Comparison of ENCODE assay signal across 20 cellular contexts in the genomic region with DNA sequence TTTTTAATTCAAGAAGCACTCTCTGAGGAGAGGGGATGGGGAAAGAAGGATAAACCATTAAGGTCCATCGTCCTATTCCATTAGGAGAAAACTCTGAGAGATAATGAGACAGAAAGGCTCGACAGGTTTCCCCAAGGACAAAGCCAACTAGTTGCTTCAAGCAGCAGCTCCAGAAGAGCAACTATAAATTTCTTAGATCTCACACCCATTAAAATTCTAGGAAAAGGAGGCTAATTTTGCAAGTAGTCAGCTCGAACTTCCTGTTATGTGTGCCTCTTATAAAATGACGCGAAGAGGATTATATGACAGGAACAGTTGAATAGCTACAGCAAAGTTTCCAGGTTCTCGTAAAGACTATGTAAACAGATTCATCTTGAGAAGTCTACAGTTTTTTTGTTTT. TPM values are rescaled to one million over a fixed set of nuclear protein-coding genes. Genes with fewer than 3 reads are reported as not detected.
DNase-seq lines count a peak whose midpoint lies in the region; ATAC-seq and TF ChIP-seq lines count a peak whose summit lies in the region.
"Had no signal": no experiment of that assay in that cellular context is flagged by ENCODE, and none has a peak within 500 bp of the region (broad histone marks: within the 10 kb centered on the region; RNA-seq: fewer than 3 reads in every experiment).

No MANE protein-coding gene starts in this region.

- H3K9me3 Mint-ChIP-seq in activated CD4-positive, alpha-beta T cell treated with anti-CD3 and anti-CD28 coated beads, Interleukin-2, amount 10 ng/mL, durations not matched to agents 24 days and 14 days: peaks cover 12% of the 10 kb centered on the region
- H3K9me3 Mint-ChIP-seq in activated T-helper 1 cell treated with anti-CD3 and anti-CD28 coated beads, Interleukin-12 subunit alpha, Interleukin-12 subunit beta, Interleukin-2, Interleukin-4 antibody, amounts not matched to agents 30 ng/mL and 10 ng/mL and 1 ng/mL, durations not matched to agents 14 hours and 24 hours and 36 hours: peaks cover 3% of the 10 kb centered on the region
- H3K9me3 Mint-ChIP-seq in naive thymus-derived CD4-positive, alpha-beta T cell: peaks cover 0 to 17% (median 2%) of the 10 kb centered on the region in 11 donors
- no peaks in the 10 kb centered on the region for H3K9me3 Mint-ChIP-seq in type B pancreatic cell
- H3K9me3 Mint-ChIP-seq: CD14-positive monocyte; stimulated activated memory B cell treated with anti-CD40 and anti-IgM and Interleukin-4, amounts not matched to agents 10 μg/mL and 1 μg/mL and 100 μg/mL, for 72 hours had no signal

- intact Hi-C loops in activated CD4-positive, alpha-beta T cell treated with anti-CD3 and anti-CD28 coated beads, Interleukin-2, amount 10 ng/mL, durations not matched to agents 24 days and 14 days (cut with micrococcal nuclease): no loop called here
- intact Hi-C loops in activated T-helper 1 cell treated with anti-CD3 and anti-CD28 coated beads, Interleukin-12 subunit alpha, Interleukin-12 subunit beta, Interleukin-2, Interleukin-4 antibody, amounts not matched to agents 30 ng/mL and 10 ng/mL and 1 ng/mL, durations not matched to agents 14 hours and 24 hours and 36 hours (cut with micrococcal nuclease): loop anchor here (2.0 kb wide), 1 partner anchor 54 kb away; no protein-coding TSS in a partner anchor
- intact Hi-C loops in naive thymus-derived CD4-positive, alpha-beta T cell (cut with micrococcal nuclease): loop anchor here (1.0 to 5.0 kb wide), 3 partner anchors 14 to 64 kb away; partner anchors contain the start of gene ST8SIA6 (in 1 of the 2)

- H3K9me3 ChIP-seq in naive thymus-derived CD4-positive, alpha-beta T cell (ENCODE audit: control insufficient read depth in 2 of 3, low read length in 3 of 3): no peaks in the 10 kb centered on the region
- H3K9me3 ChIP-seq: A549, upper lobe of left lung had no signal

- H3K36me3 ChIP-seq in naive thymus-derived CD4-positive, alpha-beta T cell (ENCODE audit: control insufficient read depth in 2 of 3, insufficient read depth in 3 of 3, low read length in 3 of 3): no peaks in the 10 kb centered on the region
- H3K36me3 ChIP-seq: upper lobe of left lung had no signal

- H3K4me1 Mint-ChIP-seq in activated CD4-positive, alpha-beta T cell treated with anti-CD3 and anti-CD28 coated beads, Interleukin-2, amount 10 ng/mL, durations not matched to agents 24 days and 14 days: peaks cover 31% of the 10 kb centered on the region
- H3K4me1 Mint-ChIP-seq in activated T-helper 1 cell treated with anti-CD3 and anti-CD28 coated beads, Interleukin-12 subunit alpha, Interleukin-12 subunit beta, Interleukin-2, Interleukin-4 antibody, amounts not matched to agents 30 ng/mL and 10 ng/mL and 1 ng/mL, durations not matched to agents 14 hours and 24 hours and 36 hours (ENCODE audit: low read depth): peaks cover 36% of the 10 kb centered on the region
- H3K4me1 Mint-ChIP-seq in naive thymus-derived CD4-positive, alpha-beta T cell: peaks cover 23 to 50% (median 37%) of the 10 kb centered on the region in 7 donors
- no peaks in the 10 kb centered on the region for H3K4me1 Mint-ChIP-seq in type B pancreatic cell (ENCODE audit: unreplicated experiment)
- H3K4me1 Mint-ChIP-seq: activated B cell treated with CpG ODN at 0.5 μM for 24 hours; stimulated activated memory B cell treated with anti-CD40 and anti-IgM and Interleukin-4, amounts not matched to agents 10 μg/mL and 1 μg/mL and 100 μg/mL, for 72 hours had no signal

- POLR2A ChIA-PET in naive thymus-derived CD4-positive, alpha-beta T cell (lab: Charles Lee): interaction anchor here (1.4 kb wide), 1 partner anchor 9 kb away, joined by 4 read pairs; no protein-coding TSS in a partner anchor

- no peaks in the 10 kb centered on the region for H3K27me3 ChIP-seq in naive thymus-derived CD4-positive, alpha-beta T cell (ENCODE audit: control insufficient read depth in 2 of 2, insufficient read depth in 2 of 2, low read length in 2 of 2)
- H3K27me3 ChIP-seq: upper lobe of left lung had no signal

- TF ChIP-seq CTCF in type B pancreatic cell (conservative IDR thresholded peaks at IDR 0.05): no peak

- H3K27ac Mint-ChIP-seq in activated CD4-positive, alpha-beta T cell treated with anti-CD3 and anti-CD28 coated beads, Interleukin-2, amount 10 ng/mL, durations not matched to agents 24 days and 14 days: peak overlapping the region; percentile 80
- H3K27ac Mint-ChIP-seq in activated T-helper 1 cell treated with anti-CD3 and anti-CD28 coated beads, Interleukin-12 subunit alpha, Interleukin-12 subunit beta, Interleukin-2, Interleukin-4 antibody, amounts not matched to agents 30 ng/mL and 10 ng/mL and 1 ng/mL, durations not matched to agents 14 hours and 24 hours and 36 hours: peak overlapping the region; percentile 58
- H3K27ac Mint-ChIP-seq in naive thymus-derived CD4-positive, alpha-beta T cell: peak overlapping the region; percentile 10 to 87 (median 81)
- H3K27ac Mint-ChIP-seq in type B pancreatic cell: no peak overlapping the region
- H3K27ac Mint-ChIP-seq: activated B cell treated with CpG ODN at 0.5 μM for 24 hours; stimulated activated memory B cell treated with anti-CD40 and anti-IgM and Interleukin-4, amounts not matched to agents 10 μg/mL and 1 μg/mL and 100 μg/mL, for 72 hours had no signal

- H3K4me1 ChIP-seq in naive thymus-derived CD4-positive, alpha-beta T cell (ENCODE audit: control insufficient read depth in 2 of 2, insufficient read depth in 2 of 2, low read length in 2 of 2): peaks cover 15 to 30% of the 10 kb centered on the region in 2 donors

- ATAC-seq in naive thymus-derived CD4-positive, alpha-beta T cell: no peak
- no peak for ATAC-seq in esophagus mucosa
- ATAC-seq: A549; stimulated activated memory B cell treated with anti-CD40 and anti-IgM and Interleukin-4, amounts not matched to agents 10 μg/mL and 1 μg/mL and 100 μg/mL, for 72 hours had no signal

- peak overlapping the region; percentile 63 for H3K27ac ChIP-seq in naive thymus-derived CD4-positive, alpha-beta T cell (ENCODE audit: low read depth, low read length)
- H3K27ac ChIP-seq: A549, RWPE1, upper lobe of left lung had no signal

- H3K4me3 ChIP-seq in naive thymus-derived CD4-positive, alpha-beta T cell (ENCODE audit: low read length): peak overlapping the region; percentile 38
- H3K4me3 ChIP-seq: A549, upper lobe of left lung had no signal

- CTCF ChIA-PET in naive thymus-derived CD4-positive, alpha-beta T cell (lab: Charles Lee): interaction anchor here (0.6 to 0.7 kb wide), 2 partner anchors 10 to 43 kb away, joined by 3 to 6 read pairs; no protein-coding TSS in a partner anchor

- H3K4me3 Mint-ChIP-seq in activated CD4-positive, alpha-beta T cell treated with anti-CD3 and anti-CD28 coated beads, Interleukin-2, amount 10 ng/mL, durations not matched to agents 24 days and 14 days: peak overlapping the region; percentile 65
- peak overlapping the region; percentile 32 for H3K4me3 Mint-ChIP-seq in activated T-helper 1 cell treated with anti-CD3 and anti-CD28 coated beads, Interleukin-12 subunit alpha, Interleukin-12 subunit beta, Interleukin-2, Interleukin-4 antibody, amounts not matched to agents 30 ng/mL and 10 ng/mL and 1 ng/mL, durations not matched to agents 14 hours and 24 hours and 36 hours
- peak overlapping the region; percentile 11 to 71 (median 58) for H3K4me3 Mint-ChIP-seq in naive thymus-derived CD4-positive, alpha-beta T cell
- no peak overlapping the region for H3K4me3 Mint-ChIP-seq in type B pancreatic cell
- H3K4me3 Mint-ChIP-seq: activated B cell treated with CpG ODN at 0.5 μM for 24 hours; stimulated activated memory B cell treated with anti-CD40 and anti-IgM and Interleukin-4, amounts not matched to agents 10 μg/mL and 1 μg/mL and 100 μg/mL, for 72 hours had no signal

- H3K27me3 Mint-ChIP-seq in activated CD4-positive, alpha-beta T cell treated with anti-CD3 and anti-CD28 coated beads, Interleukin-2, amount 10 ng/mL, durations not matched to agents 24 days and 14 days: peaks cover 2% of the 10 kb centered on the region
- no peaks in the 10 kb centered on the region for H3K27me3 Mint-ChIP-seq in activated T-helper 1 cell treated with anti-CD3 and anti-CD28 coated beads, Interleukin-12 subunit alpha, Interleukin-12 subunit beta, Interleukin-2, Interleukin-4 antibody, amounts not matched to agents 30 ng/mL and 10 ng/mL and 1 ng/mL, durations not matched to agents 14 hours and 24 hours and 36 hours (ENCODE audit: insufficient read depth)
- peaks cover 0 to 10% (median 0%) of the 10 kb centered on the region in 5 donors for H3K27me3 Mint-ChIP-seq in naive thymus-derived CD4-positive, alpha-beta T cell
- peaks cover 17% of the 10 kb centered on the region for H3K27me3 Mint-ChIP-seq in type B pancreatic cell
- H3K27me3 Mint-ChIP-seq: activated B cell treated with CpG ODN at 0.5 μM for 24 hours had no signal

- H3K36me3 Mint-ChIP-seq in activated CD4-positive, alpha-beta T cell treated with anti-CD3 and anti-CD28 coated beads, Interleukin-2, amount 10 ng/mL, durations not matched to agents 24 days and 14 days (ENCODE audit: low read depth): peaks cover 4% of the 10 kb centered on the region
- H3K36me3 Mint-ChIP-seq in activated T-helper 1 cell treated with anti-CD3 and anti-CD28 coated beads, Interleukin-12 subunit alpha, Interleukin-12 subunit beta, Interleukin-2, Interleukin-4 antibody, amounts not matched to agents 30 ng/mL and 10 ng/mL and 1 ng/mL, durations not matched to agents 14 hours and 24 hours and 36 hours (ENCODE audit: low read depth): no peaks in the 10 kb centered on the region
- H3K36me3 Mint-ChIP-seq in naive thymus-derived CD4-positive, alpha-beta T cell: peaks cover 0 to 15% (median 4%) of the 10 kb centered on the region in 5 donors
- no peaks in the 10 kb centered on the region for H3K36me3 Mint-ChIP-seq in type B pancreatic cell
- H3K36me3 Mint-ChIP-seq: CD14-positive monocyte; stimulated activated memory B cell treated with anti-CD40 and anti-IgM and Interleukin-4, amounts not matched to agents 10 μg/mL and 1 μg/mL and 100 μg/mL, for 72 hours had no signal

- no peak for DNase-seq in activated CD4-positive, alpha-beta T cell treated with anti-CD3 and anti-CD28 coated beads, Interleukin-2, amount 10 ng/mL, durations not matched to agents 24 days and 14 days
- no peak for DNase-seq in activated CD4-positive, alpha-beta T cell treated with anti-CD3 and anti-CD28 coated beads for 4 hours
- peak; percentile 20 for DNase-seq in KG1 (lab: John Stamatoyannopoulos, UW)
- DNase-seq in activated T-helper 1 cell treated with anti-CD3 and anti-CD28 coated beads, Interleukin-12 subunit alpha, Interleukin-12 subunit beta, Interleukin-2, Interleukin-4 antibody, amounts not matched to agents 30 ng/mL and 10 ng/mL and 1 ng/mL, durations not matched to agents 14 hours and 24 hours and 36 hours (ENCODE audit: low spot score): no peak
- peak in 4 of 9 donors; percentile 6 to 26 (median 8) for DNase-seq in naive thymus-derived CD4-positive, alpha-beta T cell
- DNase-seq in NCI-H2029 (lab: John Stamatoyannopoulos, UW): no peak
- DNase-seq in type B pancreatic cell (ENCODE audit: extremely low spot score, unreplicated experiment): no peak
- DNase-seq: activated B cell treated with CpG ODN at 0.5 μM for 24 hours; anterior cingulate cortex; HCEC 1CT; NCI-H1694; NCI-H345; NK-92 treated with Interleukin-12 subunit alpha and Interleukin-12 subunit beta, amount 100 ng/mL, for 24 hours; SW 1271; upper lobe of left lung had no signal

RNA-seq across cellular contexts. Expression of gene ST8SIA6, which starts 52.0 kb away (rescaled TPM):
- not detected in 2 replicates for total RNA-seq in activated CD4-positive, alpha-beta T cell treated with anti-CD3 and anti-CD28 coated beads, Interleukin-2, amount 10 ng/mL, durations not matched to agents 24 days and 14 days
- total RNA-seq in activated T-helper 1 cell treated with anti-CD3 and anti-CD28 coated beads, Interleukin-12 subunit alpha, Interleukin-12 subunit beta, Interleukin-2, Interleukin-4 antibody, amounts not matched to agents 30 ng/mL and 10 ng/mL and 1 ng/mL, durations not matched to agents 14 hours and 24 hours and 36 hours: not detected in 2 replicates
- 1 to 10 TPM in 1 of 5 experiments, under 1 TPM in 4; 0.43 to 2.5 (median 0.60) TPM for total RNA-seq in naive thymus-derived CD4-positive, alpha-beta T cell
- under 1 TPM; 0.08 to 0.47 TPM for polyA plus RNA-seq in naive thymus-derived CD4-positive, alpha-beta T cell
- 1.6 TPM for total RNA-seq in esophagus mucosa
- total RNA-seq in type B pancreatic cell (ENCODE audit: low replicate concordance): 1.0 and 1.8 TPM in 2 replicates
